ENCODE assay signal across 8 cellular contexts in genomic region chr2:44715671-44716077, GRCh38.
DNase-seq lines count a peak whose midpoint lies in the region; ATAC-seq and TF ChIP-seq lines count a peak whose summit lies in the region.

No MANE protein-coding gene starts in this region.

- H3K4me1 ChIP-seq in HAP-1 (peaks cover 3% of the 10 kb centered on the region; the same call in 1 of the 2 replicates), gastroesophageal sphincter (no peaks in the 10 kb centered on the region)

- no peak overlapping the region for H3K4me3 ChIP-seq in HAP-1
- H3K4me3 ChIP-seq in gastroesophageal sphincter, result no peak overlapping the region

- in situ Hi-C loops in ACHN (cut with HindIII; ENCODE audit: low pct_ligation_motif_present, low pct_unique_long_range_greater_than_20kb, low sequenced_read_pairs), result no loop called here
- in situ Hi-C loops in HAP-1 (cut with MboI; ENCODE audit: low sequenced_read_pairs), result no loop called here
- in situ Hi-C loops in SK-MEL-5 (cut with HindIII; ENCODE audit: low pct_unique_long_range_greater_than_20kb, low sequenced_read_pairs), result no loop called here

- DNase-seq in ACHN (peak; percentile 43), HAP-1 (ENCODE audit: low spot score in 2 of 2) (peak; percentile 69 to 75), SK-MEL-5 (ENCODE audit: low read depth, low spot score) (peak; percentile 86), left cardiac atrium (no peak)

- TF ChIP-seq EP300 in gastroesophageal sphincter (IDR thresholded peaks at IDR 0.05), result no peak

- TF ChIP-seq CTCF in gastroesophageal sphincter (IDR thresholded peaks at IDR 0.05), result peak in 1 of 4 experiments; percentile 19

- ATAC-seq in left cardiac atrium (peak; percentile 27 to 29), GM19467 (IDR thresholded peaks at IDR 0.05; ENCODE audit: unreplicated experiment) (no peak), gastroesophageal sphincter (no peak), HG03432 (IDR thresholded peaks at IDR 0.05; ENCODE audit: unreplicated experiment) (no peak), GM21390 (IDR thresholded peaks at IDR 0.05; ENCODE audit: unreplicated experiment) (no peak)

- 74 to 77% methylated on average over 3 of the region's 3 CpGs for WGBS in gastroesophageal sphincter (ENCODE audit: low coverage in 1 of 2), 2 donors

- H3K27ac ChIP-seq in gastroesophageal sphincter, result no peak overlapping the region

- TF ChIP-seq POLR2A in gastroesophageal sphincter (IDR thresholded peaks at IDR 0.05), result no peak

- H3K36me3 ChIP-seq in HAP-1 (replicated peaks) (no peaks in the 10 kb centered on the region), gastroesophageal sphincter (no peaks in the 10 kb centered on the region)

- H3K9me3 ChIP-seq in HAP-1 (no peaks in the 10 kb centered on the region), gastroesophageal sphincter (no peaks in the 10 kb centered on the region)

- no peaks in the 10 kb centered on the region for H3K27me3 ChIP-seq in HAP-1 (ENCODE audit: low read depth)
- H3K27me3 ChIP-seq in gastroesophageal sphincter, result no peaks in the 10 kb centered on the region

- intact Hi-C loops in left cardiac atrium (cut with DNase I), result loop anchor here in 1 of 2 donors (10.0 kb wide), 1 partner anchor 241 kb away; no protein-coding TSS in a partner anchor

Comparison
In these comparisons a context has a peak if more than half of its experiments do, and no peak if none do; other contexts are left out.
1. ATAC-seq: peak in left cardiac atrium (2 of 2); none in GM19467 (single experiment), gastroesophageal sphincter (single experiment), HG03432 (single experiment) and GM21390 (single experiment).